20 cellular contexts compared by ENCODE assay signal in the genomic region with DNA sequence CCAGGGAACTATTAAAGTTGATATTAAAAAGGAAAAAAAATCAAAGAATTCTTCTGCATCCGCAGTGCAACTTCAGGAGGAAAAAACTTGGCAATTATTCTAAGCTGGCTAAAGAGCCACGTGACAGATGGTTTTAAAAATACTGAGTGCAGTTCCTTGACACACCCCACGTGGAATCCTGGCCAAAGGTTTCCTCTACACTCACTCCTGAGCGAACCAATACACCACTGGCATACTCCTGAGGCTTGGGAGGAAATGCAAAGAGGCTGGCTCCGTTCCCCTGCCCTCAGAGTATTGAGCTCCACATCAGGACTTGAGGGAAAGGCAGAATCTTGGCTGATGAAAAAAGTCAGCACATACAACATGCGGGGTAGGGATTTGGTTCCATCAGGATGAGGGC.
DNase-seq lines count a peak whose midpoint lies in the region; ATAC-seq and TF ChIP-seq lines count a peak whose summit lies in the region.
"Had no signal": no experiment of that assay in that cellular context is flagged by ENCODE, and none has a peak within 500 bp of the region (broad histone marks: within the 10 kb centered on the region; RNA-seq: fewer than 3 reads in every experiment).

No MANE protein-coding gene starts in this region.

- BruUV-seq in Caco-2 (replicated peaks; lab: Mats Ljungman, UMichigan), result no TSS peak

- H3K4me3 Mint-ChIP-seq in endodermal cell (no peak overlapping the region), T-helper 17 cell (no peak overlapping the region), Caco-2 (ENCODE audit: unreplicated experiment) (no peak overlapping the region)

- H3K36me3 ChIP-seq in stomach (no peaks in the 10 kb centered on the region), endodermal cell (ENCODE audit: control insufficient read depth, insufficient read depth, low read length) (no peaks in the 10 kb centered on the region), Caco-2 (ENCODE audit: control insufficient read depth, insufficient read depth, low read length) (no peaks in the 10 kb centered on the region)
- H3K36me3 ChIP-seq: SJSA1 had no signal

- H3K27ac ChIP-seq in stomach, result no peak overlapping the region
- H3K27ac ChIP-seq in endodermal cell (ENCODE audit: low read depth, low read length), result no peak overlapping the region
- H3K27ac ChIP-seq: SJSA1 had no signal

- no peak for TF ChIP-seq POLR2A in stomach (IDR thresholded peaks at IDR 0.05)

- POLR2A ChIA-PET in Caco-2 (lab: Charles Lee), result no interaction called here

- H3K36me3 Mint-ChIP-seq in endodermal cell (ENCODE audit: low read depth) (no peaks in the 10 kb centered on the region), T-helper 17 cell (ENCODE audit: low read depth) (no peaks in the 10 kb centered on the region), Caco-2 (ENCODE audit: insufficient read depth, unreplicated experiment) (no peaks in the 10 kb centered on the region)

- H3K4me1 Mint-ChIP-seq in endodermal cell (peaks cover 17% of the 10 kb centered on the region), T-helper 17 cell (no peaks in the 10 kb centered on the region), Caco-2 (ENCODE audit: low read depth, unreplicated experiment) (no peaks in the 10 kb centered on the region)

- H3K9me3 Mint-ChIP-seq in endodermal cell (peaks cover 23% of the 10 kb centered on the region), Caco-2 (ENCODE audit: unreplicated experiment) (no peaks in the 10 kb centered on the region)

- ATAC-seq in left colon, result peak; percentile 99
- ATAC-seq in T-helper 17 cell, result no peak
- ATAC-seq: PC-3 had no signal

- H3K4me3 ChIP-seq in choroid plexus epithelial cell (ENCODE audit: low read depth, low read length), result no peak overlapping the region
- H3K4me3 ChIP-seq in stomach, result no peak overlapping the region
- H3K4me3 ChIP-seq in endodermal cell (ENCODE audit: low read length), result no peak overlapping the region
- H3K4me3 ChIP-seq in Caco-2 (ENCODE audit: low read depth, low read length), result no peak overlapping the region
- H3K4me3 ChIP-seq: SJSA1 had no signal

- TF ChIP-seq EP300 in stomach (IDR thresholded peaks at IDR 0.05), result no peak

- H3K27me3 ChIP-seq in stomach (no peaks in the 10 kb centered on the region), endodermal cell (ENCODE audit: control insufficient read depth, insufficient read depth, low read length, poor library complexity, severe bottlenecking) (no peaks in the 10 kb centered on the region), Caco-2 (replicated peaks; ENCODE audit: control insufficient read depth, insufficient read depth, low read length) (no peaks in the 10 kb centered on the region)
- H3K27me3 ChIP-seq: SJSA1 had no signal

- intact Hi-C loops in left colon (cut with DNase I, micrococcal nuclease), result no loop called here
- intact Hi-C loops in stomach (cut with DNase I; ENCODE audit: low total_unique reads), result no loop called here
- intact Hi-C loops in Caco-2 (cut with micrococcal nuclease; ENCODE audit: unreplicated experiment), result no loop called here

- H3K9me3 ChIP-seq in stomach (no peaks in the 10 kb centered on the region), endodermal cell (ENCODE audit: control insufficient read depth, low read length) (no peaks in the 10 kb centered on the region), T-helper 17 cell (ENCODE audit: control insufficient read depth, low read length, poor library complexity, severe bottlenecking) (no peaks in the 10 kb centered on the region), Caco-2 (no peaks in the 10 kb centered on the region)
- H3K9me3 ChIP-seq: SJSA1 had no signal

- DNase-seq in NCI-H446 treated with DMSO at 0.1 percent for 48 hours (lab: John Stamatoyannopoulos, UW), result peak; percentile 32
- peak; percentile 3 for DNase-seq in choroid plexus epithelial cell (ENCODE audit: low read depth)
- DNase-seq in left colon, result peak; percentile 32 to 47
- peak; percentile 40 for DNase-seq in stomach
- no peak for DNase-seq in endodermal cell
- no peak for DNase-seq in T-helper 17 cell
- no peak for DNase-seq in NCI-H2227 (lab: John Stamatoyannopoulos, UW; ENCODE audit: unreplicated experiment)
- DNase-seq in Caco-2, result no peak
- DNase-seq: ACHN, COR-L47, DMS53, H9, IMR-90, Karpas-422, MM.1S, NCI-H1105 treated with DMSO at 0.1 percent for 48 hours, NCI-H1694 treated with DMSO at 0.1 percent for 48 hours, NCI-H2107, PC-3 had no signal

- WGBS in stomach, 5 donors, result 27 to 48% (median 33%) methylated on average over 6 of the region's 6 CpGs
- WGBS in endodermal cell (ENCODE audit: insufficient coverage in 1 of 2, insufficient read length in 1 of 2), 2 experiments, result 84 to 91% methylated on average over 4 to 6 of the region's 6 CpGs

- CTCF ChIA-PET in Caco-2 (lab: Charles Lee), result no interaction called here

- H3K4me1 ChIP-seq in stomach (peaks cover 0 to 4% (median 0%) of the 10 kb centered on the region in 4 donors), endodermal cell (ENCODE audit: control insufficient read depth, insufficient read depth, low read length) (no peaks in the 10 kb centered on the region), Caco-2 (no peaks in the 10 kb centered on the region)
- H3K4me1 ChIP-seq: SJSA1 had no signal

- H3K27ac Mint-ChIP-seq in endodermal cell (no peak overlapping the region), T-helper 17 cell (no peak overlapping the region), Caco-2 (ENCODE audit: unreplicated experiment) (no peak overlapping the region)
- H3K27ac Mint-ChIP-seq: H9 had no signal

- no peaks in the 10 kb centered on the region for H3K27me3 Mint-ChIP-seq in endodermal cell (ENCODE audit: insufficient read depth)
- no peaks in the 10 kb centered on the region for H3K27me3 Mint-ChIP-seq in T-helper 17 cell
- H3K27me3 Mint-ChIP-seq in Caco-2 (ENCODE audit: insufficient read depth, unreplicated experiment), result peaks cover 2% of the 10 kb centered on the region

- H3K9ac ChIP-seq in endodermal cell (ENCODE audit: extremely low read depth, low read length, poor library complexity, severe bottlenecking), result no peak overlapping the region

- TF ChIP-seq CTCF in choroid plexus epithelial cell (conservative IDR thresholded peaks at IDR 0.05; ENCODE audit: low read depth, low read length) (no peak), stomach (IDR thresholded peaks at IDR 0.05) (no peak), endodermal cell (conservative IDR thresholded peaks at IDR 0.05) (no peak), Caco-2 (IDR thresholded peaks at IDR 0.05; ENCODE audit: insufficient read depth in 1 of 2, low read depth in 1 of 2, low read length in 1 of 2, severe bottlenecking in 1 of 2, unreplicated experiment in 1 of 2) (no peak)

Comparison
In these comparisons a context has a peak if more than half of its experiments do, and no peak if none do; other contexts are left out.
1. DNase-seq: peak in NCI-H446 treated with DMSO at 0.1 percent for 48 hours (single experiment), choroid plexus epithelial cell (single experiment), left colon (2 of 2) and stomach (single experiment); none in endodermal cell (single experiment), T-helper 17 cell (0 of 3), NCI-H2227 (single experiment) and Caco-2 (0 of 2).